25 cellular contexts compared by ENCODE assay signal in the genomic region with DNA sequence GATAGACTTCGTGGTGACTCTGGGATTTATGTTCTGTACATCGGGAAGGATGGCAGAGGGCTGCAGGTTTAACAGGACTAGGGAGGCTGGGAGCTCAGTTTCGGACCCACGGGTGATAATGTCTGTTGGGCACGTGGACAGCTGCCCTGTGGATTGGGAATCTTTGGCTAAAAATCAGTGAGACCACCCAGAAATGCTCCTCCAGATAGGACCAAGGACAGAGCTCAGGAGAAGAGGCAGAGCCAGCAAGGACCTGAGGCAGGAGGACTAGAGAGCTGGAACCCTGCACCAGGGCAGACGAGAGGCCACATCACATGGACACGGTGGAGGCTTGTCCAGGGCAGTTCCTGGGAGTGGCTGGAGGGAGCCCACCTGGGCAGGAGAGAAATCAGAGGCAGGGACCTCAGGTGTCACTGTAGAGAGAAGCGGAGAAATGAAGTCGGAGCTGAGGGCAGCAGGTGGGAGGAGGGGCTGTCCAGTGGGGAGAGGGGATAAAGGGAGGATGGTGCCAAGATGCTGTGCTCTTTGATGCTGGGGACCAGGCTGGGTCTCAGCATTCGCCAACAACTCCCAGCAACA.
"Had no signal": no experiment of that assay in that cellular context is flagged by ENCODE, and none has a peak within 500 bp of the region (broad histone marks: within the 10 kb centered on the region; RNA-seq: fewer than 3 reads in every experiment).

No MANE protein-coding gene starts in this region.

- H3K27me3 ChIP-seq: right lobe of liver, thyroid gland had no signal

- ATAC-seq: heart right ventricle; left ventricle myocardium superior; naive thymus-derived CD8-positive, alpha-beta T cell; pancreas; stimulated activated effector memory CD8-positive, alpha-beta T cell treated with anti-CD3 and anti-CD28 coated beads, Interleukin-12 subunit alpha, Interleukin-12 subunit beta, amount 100 ng/mL, for 72 hours had no signal

- H3K36me3 Mint-ChIP-seq: naive thymus-derived CD8-positive, alpha-beta T cell; stimulated activated effector memory CD8-positive, alpha-beta T cell treated with anti-CD3 and anti-CD28 coated beads, Interleukin-12 subunit alpha, Interleukin-12 subunit beta, amount 100 ng/mL, for 72 hours had no signal

- H3K9me3 Mint-ChIP-seq: stimulated activated effector memory CD8-positive, alpha-beta T cell treated with anti-CD3 and anti-CD28 coated beads, Interleukin-12 subunit alpha, Interleukin-12 subunit beta, amount 100 ng/mL, for 72 hours had no signal

- H3K9me3 ChIP-seq: esophagus squamous epithelium, lower lobe of right lung, pancreas, right lobe of liver, stomach, thyroid gland had no signal

- H3K4me1 Mint-ChIP-seq: naive thymus-derived CD8-positive, alpha-beta T cell; nephron progenitor cell; stimulated activated effector memory CD8-positive, alpha-beta T cell treated with anti-CD3 and anti-CD28 coated beads, Interleukin-12 subunit alpha, Interleukin-12 subunit beta, amount 100 ng/mL, for 72 hours had no signal

- DNase-seq: dermis blood vessel endothelial cell; effector memory CD4-positive, alpha-beta T cell; erythroblast; esophagus squamous epithelium; foreskin melanocyte; glutamatergic neuron; heart right ventricle; hippocampal formation; kidney glomerular epithelial cell; left ventricle myocardium superior; lower lobe of right lung; naive thymus-derived CD8-positive, alpha-beta T cell; nephron progenitor cell; nucleus accumbens; pancreas; stimulated activated CD4-positive, alpha-beta T cell treated with anti-CD3 and anti-CD28 coated beads, Interleukin-2, amount 100 ng/mL, for 24 hours; stimulated activated CD4-positive, alpha-beta T cell treated with anti-CD3 and anti-CD28 coated beads, Interleukin-4, amount 100 ng/mL, for 24 hours; stimulated activated naive CD4-positive, alpha-beta T cell treated with Interleukin-2 at 50 U/mL for 16 hours; stomach; thyroid gland; trophoblast cell had no signal

- H3K4me1 ChIP-seq: esophagus squamous epithelium, heart right ventricle, lower lobe of right lung, pancreas, right lobe of liver, stomach, thyroid gland had no signal

- H3K4me3 ChIP-seq: esophagus squamous epithelium, heart right ventricle, lower lobe of right lung, pancreas, right lobe of liver, smooth muscle cell, stomach, thyroid gland had no signal

- H3K36me3 ChIP-seq: esophagus squamous epithelium, heart right ventricle, lower lobe of right lung, pancreas, right lobe of liver, stomach, thyroid gland had no signal

- H3K4me3 Mint-ChIP-seq: naive thymus-derived CD8-positive, alpha-beta T cell; nephron progenitor cell; stimulated activated effector memory CD8-positive, alpha-beta T cell treated with anti-CD3 and anti-CD28 coated beads, Interleukin-12 subunit alpha, Interleukin-12 subunit beta, amount 100 ng/mL, for 72 hours had no signal

- H3K27ac ChIP-seq: esophagus squamous epithelium, heart right ventricle, lower lobe of right lung, pancreas, right lobe of liver, stomach, thyroid gland had no signal

- H3K27ac Mint-ChIP-seq: nephron progenitor cell; progenitor cell of endocrine pancreas; stimulated activated effector memory CD8-positive, alpha-beta T cell treated with anti-CD3 and anti-CD28 coated beads, Interleukin-12 subunit alpha, Interleukin-12 subunit beta, amount 100 ng/mL, for 72 hours had no signal

- H3K4me2 ChIP-seq: smooth muscle cell had no signal
